In genomic region chr12:109573914-109574244, GRCh38 we compare ENCODE assay signal across 8 cellular contexts. TPM values are rescaled to one million over a fixed set of nuclear protein-coding genes. Genes with fewer than 3 reads are reported as not detected.
DNase-seq lines count a peak whose midpoint lies in the region; ATAC-seq and TF ChIP-seq lines count a peak whose summit lies in the region.

No MANE protein-coding gene starts in this region.

- H3K9me3 Mint-ChIP-seq in activated T-cell treated with anti-CD3 and anti-CD28 coated beads, Interleukin-2, amount 50 U/mL, for 24 hours, result no peaks in the 10 kb centered on the region
- H3K9me3 Mint-ChIP-seq in activated B cell treated with CpG ODN at 0.5 μM for 24 hours, result no peaks in the 10 kb centered on the region

- H3K27me3 ChIP-seq in tibial nerve, result no peaks in the 10 kb centered on the region

- ATAC-seq in activated B cell treated with CpG ODN at 0.5 μM for 24 hours (ENCODE audit: low read depth), result no peak

- H3K36me3 ChIP-seq in tibial nerve, result peaks cover 0 to 52% (median 2%) of the 10 kb centered on the region in 3 donors

- H3K9me3 ChIP-seq in tibial nerve, result no peaks in the 10 kb centered on the region

- H3K4me3 ChIP-seq in tibial nerve, result peak overlapping the region; percentile 54 to 96 (median 80)

- intact Hi-C loops in activated B cell treated with CpG ODN at 0.5 μM for 24 hours (cut with micrococcal nuclease), result loop anchor here (1.0 to 10.0 kb wide), 9 partner anchors 97 to 1812 kb away; partner anchors contain the start of genes ATP2A2, FAM222A, GLTP and ISCU

- no peak for TF ChIP-seq CTCF in activated B cell treated with CpG ODN at 0.5 μM for 24 hours (IDR thresholded peaks at IDR 0.05)
- no peak for TF ChIP-seq CTCF in tibial nerve (IDR thresholded peaks at IDR 0.05)

- peaks cover 29% of the 10 kb centered on the region for H3K4me1 Mint-ChIP-seq in activated T-cell treated with anti-CD3 and anti-CD28 coated beads, Interleukin-2, amount 50 U/mL, for 24 hours (ENCODE audit: low read depth)
- peaks cover 25% of the 10 kb centered on the region for H3K4me1 Mint-ChIP-seq in activated B cell treated with CpG ODN at 0.5 μM for 24 hours

- peaks cover 0 to 26% (median 9%) of the 10 kb centered on the region in 4 donors for H3K4me1 ChIP-seq in tibial nerve

- H3K27ac ChIP-seq in tibial nerve, result peak overlapping the region; percentile 28 to 94 (median 66)

- peaks cover 75% of the 10 kb centered on the region for H3K36me3 Mint-ChIP-seq in activated T-cell treated with anti-CD3 and anti-CD28 coated beads, Interleukin-2, amount 50 U/mL, for 24 hours (ENCODE audit: low read depth)
- H3K36me3 Mint-ChIP-seq in activated B cell treated with CpG ODN at 0.5 μM for 24 hours (ENCODE audit: low read depth), result peaks cover 59% of the 10 kb centered on the region

- WGBS in tibial nerve, 2 donors, result 1% methylated on average over 13 of the region's 13 CpGs

- CTCF ChIA-PET in activated B cell treated with CpG ODN at 0.5 μM for 24 hours (lab: Charles Lee), result interaction anchor here (1.3 kb wide), 3 partner anchors 24 to 201 kb away, joined by 3 to 7 read pairs (median 3); no protein-coding TSS in a partner anchor

- H3K27ac Mint-ChIP-seq in activated T-cell treated with anti-CD3 and anti-CD28 coated beads, Interleukin-2, amount 50 U/mL, for 24 hours, result peak overlapping the region; percentile 98
- H3K27ac Mint-ChIP-seq in activated B cell treated with CpG ODN at 0.5 μM for 24 hours, result peak overlapping the region; percentile 90

- DNase-seq in activated T-cell treated with anti-CD3 and anti-CD28 coated beads, Interleukin-2, amount 50 U/mL, for 24 hours, result no peak
- no peak for DNase-seq in activated T-cell treated with anti-CD3 and anti-CD28 coated beads, Interleukin-2, amount 50 U/mL, for 48 hours
- DNase-seq in activated B cell treated with CpG ODN at 0.5 μM for 24 hours (no peak), iris pigment epithelial cell (ENCODE audit: low read depth) (peak; percentile 12), tibial nerve (ENCODE audit: low spot score in 2 of 2) (no peak), SW480 (ENCODE audit: low spot score) (no peak)
- no peak for DNase-seq in stimulated activated naive CD4-positive, alpha-beta T cell (lab: John Stamatoyannopoulos, UW)
- no peak for DNase-seq in stimulated activated CD4-positive, alpha-beta T cell treated with anti-CD3 and anti-CD28 coated beads, Interleukin-4, amount 100 ng/mL, for 24 hours

- POLR2A ChIA-PET in activated B cell treated with CpG ODN at 0.5 μM for 24 hours (lab: Charles Lee), result interaction anchor here (1.4 to 1.5 kb wide), 3 partner anchors 10 to 140 kb away, joined by 3 to 5 read pairs (median 5); partner anchors contain the start of genes KCTD10 and UBE3B

- no peaks in the 10 kb centered on the region for H3K27me3 Mint-ChIP-seq in activated T-cell treated with anti-CD3 and anti-CD28 coated beads, Interleukin-2, amount 50 U/mL, for 24 hours
- H3K27me3 Mint-ChIP-seq in activated B cell treated with CpG ODN at 0.5 μM for 24 hours, result no peaks in the 10 kb centered on the region

- no peak for TF ChIP-seq POLR2A in tibial nerve (IDR thresholded peaks at IDR 0.05)

- no peak for TF ChIP-seq EP300 in tibial nerve (IDR thresholded peaks at IDR 0.05)

- peak overlapping the region; percentile 87 for H3K4me3 Mint-ChIP-seq in activated T-cell treated with anti-CD3 and anti-CD28 coated beads, Interleukin-2, amount 50 U/mL, for 24 hours
- H3K4me3 Mint-ChIP-seq in activated B cell treated with CpG ODN at 0.5 μM for 24 hours, result peak overlapping the region; percentile 93

RNA-seq across cellular contexts. Expression of gene MVK, which starts 0.3 kb away (rescaled TPM):
- total RNA-seq in activated B cell treated with CpG ODN at 0.5 μM for 24 hours (28.5 and 30.3 TPM in 2 replicates), tibial nerve (10 to 100 TPM; 20.9 to 52.0 (median 30.5) TPM)

RNA-seq across cellular contexts. Expression of gene MMAB, which starts 0.6 kb away (rescaled TPM):
- total RNA-seq in activated B cell treated with CpG ODN at 0.5 μM for 24 hours, result 62.8 and 63.3 TPM in 2 replicates
- 10 to 100 TPM; 27.3 to 80.4 (median 30.9) TPM for total RNA-seq in tibial nerve
